1 cellular context compared by ENCODE assay signal in genomic region chr2:152425765-152426710, GRCh38.
TF ChIP-seq lines count a peak whose summit lies in the region.

No MANE protein-coding gene starts in this region.

TF ChIP-seq in HepG2, 621 proteins besides CTCF, POLR2A, EP300 and RAD21 (continued from another document and continues in another):
- TF ChIP-seq, protein P1, sequence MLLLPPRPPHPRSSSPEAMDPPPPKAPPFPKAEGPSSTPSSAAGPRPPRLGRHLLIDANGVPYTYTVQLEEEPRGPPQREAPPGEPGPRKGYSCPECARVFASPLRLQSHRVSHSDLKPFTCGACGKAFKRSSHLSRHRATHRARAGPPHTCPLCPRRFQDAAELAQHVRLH (CRISPR knock-in tag; IDR thresholded peaks at IDR 0.05; ENCODE audit: borderline replicate concordance, low read depth) = no peak
- TF ChIP-seq HDAC1 (CRISPR knock-in tag; IDR thresholded peaks at IDR 0.05) = peak; percentile 77
- no peak for TF ChIP-seq SOX6 (IDR thresholded peaks at IDR 0.05)
- TF ChIP-seq SOX6 (CRISPR knock-in tag; IDR thresholded peaks at IDR 0.05) = peak; percentile 80
- TF ChIP-seq SMC3 (IDR thresholded peaks at IDR 0.05; ENCODE audit: low read length) = peak; percentile 1; the same call in 1 of the 2 replicates
- no peak for TF ChIP-seq SYNCRIP (IDR thresholded peaks at IDR 0.05; ENCODE audit: insufficient read depth, low read depth, low read length)
- TF ChIP-seq GTF2F1 (IDR thresholded peaks at IDR 0.05; ENCODE audit: low read length) = 0 out of 2 replicates have a peak, but pooled peaks have one; percentile 28
- 0 out of 2 replicates have a peak, but pooled peaks have one; percentile 10 for TF ChIP-seq BRCA1 (CRISPR knock-in tag; IDR thresholded peaks at IDR 0.05)
- peak; percentile 94 for TF ChIP-seq CHD4 (IDR thresholded peaks at IDR 0.05; ENCODE audit: borderline replicate concordance, low read length)
- no peak for TF ChIP-seq TARDBP (CRISPR knock-in tag; IDR thresholded peaks at IDR 0.05)
- TF ChIP-seq MEF2D (CRISPR knock-in tag; IDR thresholded peaks at IDR 0.05) = peak; percentile 10; the same call in 1 of the 2 replicates
- peak; percentile 84 for TF ChIP-seq SAP130 (CRISPR knock-in tag; IDR thresholded peaks at IDR 0.05; ENCODE audit: low read depth)
- peak; percentile 54 for TF ChIP-seq RARA (CRISPR knock-in tag; IDR thresholded peaks at IDR 0.05)
- no peak for TF ChIP-seq ZFP37 (CRISPR knock-in tag; IDR thresholded peaks at IDR 0.05; ENCODE audit: borderline replicate concordance)
- TF ChIP-seq HOXA5 (CRISPR knock-in tag; IDR thresholded peaks at IDR 0.05) = 0 out of 2 replicates have a peak, but pooled peaks have one; percentile 38
- TF ChIP-seq ELF3 (CRISPR knock-in tag; IDR thresholded peaks at IDR 0.05) = peak; percentile 67
- peak; percentile 45; the same call in 1 of the 2 replicates for TF ChIP-seq ZNF281 (CRISPR knock-in tag; IDR thresholded peaks at IDR 0.05; ENCODE audit: borderline replicate concordance)
- no peak for TF ChIP-seq CAMTA2 (CRISPR knock-in tag; IDR thresholded peaks at IDR 0.05; ENCODE audit: borderline replicate concordance)
- TF ChIP-seq KMT2B (CRISPR knock-in tag; IDR thresholded peaks at IDR 0.05) = peak; percentile 31; the same call in 1 of the 2 replicates
- 0 out of 3 replicates have a peak, but pooled peaks have one; percentile 49 for TF ChIP-seq MXI1 (IDR thresholded peaks at IDR 0.05; ENCODE audit: borderline replicate concordance, low read depth, low read length)
- TF ChIP-seq ZSCAN31 (CRISPR knock-in tag; IDR thresholded peaks at IDR 0.05; ENCODE audit: low read depth) = no peak
- peak; percentile 98 for TF ChIP-seq ZNF646 (CRISPR knock-in tag; IDR thresholded peaks at IDR 0.05)
- peak; percentile 60; the same call in 1 of the 2 replicates for TF ChIP-seq PHF21A (CRISPR knock-in tag; IDR thresholded peaks at IDR 0.05)
- TF ChIP-seq KLF6 (CRISPR knock-in tag; IDR thresholded peaks at IDR 0.05) = 0 out of 2 replicates have a peak, but pooled peaks have one; percentile 37
- TF ChIP-seq, protein P2, sequence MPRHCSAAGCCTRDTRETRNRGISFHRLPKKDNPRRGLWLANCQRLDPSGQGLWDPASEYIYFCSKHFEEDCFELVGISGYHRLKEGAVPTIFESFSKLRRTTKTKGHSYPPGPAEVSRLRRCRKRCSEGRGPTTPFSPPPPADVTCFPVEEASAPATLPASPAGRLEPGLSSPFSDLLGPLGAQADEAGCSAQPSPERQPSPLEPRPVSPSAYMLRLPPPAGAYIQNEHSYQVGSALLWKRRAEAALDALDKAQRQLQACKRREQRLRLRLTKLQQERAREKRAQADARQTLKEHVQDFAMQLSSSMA (CRISPR knock-in tag; IDR thresholded peaks at IDR 0.05) = no peak
- peak; percentile 85; the same call in 1 of the 2 replicates for TF ChIP-seq EHMT2 (IDR thresholded peaks at IDR 0.05; ENCODE audit: borderline replicate concordance, low read depth, low read length)
- peak; percentile 72; the same call in 1 of the 2 replicates for TF ChIP-seq LCORL (IDR thresholded peaks at IDR 0.05)
- TF ChIP-seq LCORL (CRISPR knock-in tag; IDR thresholded peaks at IDR 0.05) = peak; percentile 51; the same call in 1 of the 2 replicates
- peak; percentile 76 for TF ChIP-seq RBM22 (optimal IDR thresholded peaks at IDR 0.05; ENCODE audit: low read length)
- TF ChIP-seq YEATS2 (CRISPR knock-in tag; IDR thresholded peaks at IDR 0.05; ENCODE audit: borderline replicate concordance) = peak; percentile 23; the same call in 1 of the 2 replicates
- TF ChIP-seq NR2F6 (IDR thresholded peaks at IDR 0.05) = peak; percentile 29; the same call in 1 of the 2 replicates
- TF ChIP-seq NR2F6 (CRISPR knock-in tag; IDR thresholded peaks at IDR 0.05) = no peak
- peak; percentile 73; the same call in 1 of the 2 replicates for TF ChIP-seq ZNF264 (CRISPR knock-in tag; IDR thresholded peaks at IDR 0.05)
- TF ChIP-seq, protein P3, sequence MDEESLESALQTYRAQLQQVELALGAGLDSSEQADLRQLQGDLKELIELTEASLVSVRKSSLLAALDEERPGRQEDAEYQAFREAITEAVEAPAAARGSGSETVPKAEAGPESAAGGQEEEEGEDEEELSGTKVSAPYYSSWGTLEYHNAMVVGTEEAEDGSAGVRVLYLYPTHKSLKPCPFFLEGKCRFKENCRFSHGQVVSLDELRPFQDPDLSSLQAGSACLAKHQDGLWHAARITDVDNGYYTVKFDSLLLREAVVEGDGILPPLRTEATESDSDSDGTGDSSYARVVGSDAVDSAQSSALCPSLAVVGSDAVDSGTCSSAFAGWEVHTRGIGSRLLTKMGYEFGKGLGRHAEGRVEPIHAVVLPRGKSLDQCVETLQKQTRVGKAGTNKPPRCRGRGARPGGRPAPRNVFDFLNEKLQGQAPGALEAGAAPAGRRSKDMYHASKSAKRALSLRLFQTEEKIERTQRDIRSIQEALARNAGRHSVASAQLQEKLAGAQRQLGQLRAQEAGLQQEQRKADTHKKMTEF (CRISPR knock-in tag; IDR thresholded peaks at IDR 0.05) = peak; percentile 50; the same call in 1 of the 2 replicates
- no peak for TF ChIP-seq HIVEP1 (CRISPR knock-in tag; IDR thresholded peaks at IDR 0.05)
- peak; percentile 68; the same call in 1 of the 2 replicates for TF ChIP-seq CREB1 (IDR thresholded peaks at IDR 0.05)
- TF ChIP-seq CREB1 (CRISPR knock-in tag; IDR thresholded peaks at IDR 0.05) = peak; percentile 51; the same call in 1 of the 2 replicates
- TF ChIP-seq ETV5 (CRISPR knock-in tag; IDR thresholded peaks at IDR 0.05; ENCODE audit: borderline replicate concordance) = peak; percentile 10; the same call in 1 of the 2 replicates
- peak; percentile 19; the same call in 1 of the 2 replicates for TF ChIP-seq STAG1 (CRISPR knock-in tag; IDR thresholded peaks at IDR 0.05)
- peak; percentile 29 for TF ChIP-seq SOX5 (CRISPR knock-in tag; IDR thresholded peaks at IDR 0.05; ENCODE audit: borderline replicate concordance)
- no peak for TF ChIP-seq HOXD1 (CRISPR knock-in tag; IDR thresholded peaks at IDR 0.05)
- TF ChIP-seq, protein P4, sequence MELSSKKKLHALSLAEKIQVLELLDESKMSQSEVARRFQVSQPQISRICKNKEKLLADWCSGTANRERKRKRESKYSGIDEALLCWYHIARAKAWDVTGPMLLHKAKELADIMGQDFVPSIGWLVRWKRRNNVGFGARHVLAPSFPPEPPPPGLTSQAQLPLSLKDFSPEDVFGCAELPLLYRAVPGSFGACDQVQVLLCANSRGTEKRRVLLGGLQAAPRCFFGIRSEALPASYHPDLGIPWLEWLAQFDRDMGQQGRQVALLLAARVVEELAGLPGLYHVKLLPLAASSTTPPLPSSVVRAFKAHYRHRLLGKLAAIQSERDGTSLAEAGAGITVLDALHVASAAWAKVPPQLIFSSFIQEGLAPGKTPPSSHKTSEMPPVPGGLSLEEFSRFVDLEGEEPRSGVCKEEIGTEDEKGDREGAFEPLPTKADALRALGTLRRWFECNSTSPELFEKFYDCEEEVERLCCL (CRISPR knock-in tag; IDR thresholded peaks at IDR 0.05; ENCODE audit: borderline replicate concordance) = no peak
- TF ChIP-seq HMG20A (CRISPR knock-in tag; IDR thresholded peaks at IDR 0.05; ENCODE audit: borderline replicate concordance) = peak; percentile 65
- TF ChIP-seq ZNF331 (CRISPR knock-in tag; IDR thresholded peaks at IDR 0.05) = peak; percentile 54; the same call in 1 of the 2 replicates
- 0 out of 2 replicates have a peak, but pooled peaks have one; percentile 8 for TF ChIP-seq ZNF816 (CRISPR knock-in tag; IDR thresholded peaks at IDR 0.05; ENCODE audit: borderline replicate concordance)
- TF ChIP-seq FOXK2 (IDR thresholded peaks at IDR 0.05) = peak; percentile 61; the same call in 1 of the 2 replicates
- TF ChIP-seq, protein P5, sequence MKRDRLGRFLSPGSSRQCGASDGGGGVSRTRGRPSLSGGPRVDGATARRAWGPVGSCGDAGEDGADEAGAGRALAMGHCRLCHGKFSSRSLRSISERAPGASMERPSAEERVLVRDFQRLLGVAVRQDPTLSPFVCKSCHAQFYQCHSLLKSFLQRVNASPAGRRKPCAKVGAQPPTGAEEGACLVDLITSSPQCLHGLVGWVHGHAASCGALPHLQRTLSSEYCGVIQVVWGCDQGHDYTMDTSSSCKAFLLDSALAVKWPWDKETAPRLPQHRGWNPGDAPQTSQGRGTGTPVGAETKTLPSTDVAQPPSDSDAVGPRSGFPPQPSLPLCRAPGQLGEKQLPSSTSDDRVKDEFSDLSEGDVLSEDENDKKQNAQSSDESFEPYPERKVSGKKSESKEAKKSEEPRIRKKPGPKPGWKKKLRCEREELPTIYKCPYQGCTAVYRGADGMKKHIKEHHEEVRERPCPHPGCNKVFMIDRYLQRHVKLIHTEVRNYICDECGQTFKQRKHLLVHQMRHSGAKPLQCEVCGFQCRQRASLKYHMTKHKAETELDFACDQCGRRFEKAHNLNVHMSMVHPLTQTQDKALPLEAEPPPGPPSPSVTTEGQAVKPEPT (CRISPR knock-in tag; IDR thresholded peaks at IDR 0.05; ENCODE audit: low read depth) = no peak
- TF ChIP-seq HNF4A (CRISPR knock-in tag; IDR thresholded peaks at IDR 0.05) = peak; percentile 88
